Comparison of ENCODE assay signal across 16 cellular contexts in the genomic region with DNA sequence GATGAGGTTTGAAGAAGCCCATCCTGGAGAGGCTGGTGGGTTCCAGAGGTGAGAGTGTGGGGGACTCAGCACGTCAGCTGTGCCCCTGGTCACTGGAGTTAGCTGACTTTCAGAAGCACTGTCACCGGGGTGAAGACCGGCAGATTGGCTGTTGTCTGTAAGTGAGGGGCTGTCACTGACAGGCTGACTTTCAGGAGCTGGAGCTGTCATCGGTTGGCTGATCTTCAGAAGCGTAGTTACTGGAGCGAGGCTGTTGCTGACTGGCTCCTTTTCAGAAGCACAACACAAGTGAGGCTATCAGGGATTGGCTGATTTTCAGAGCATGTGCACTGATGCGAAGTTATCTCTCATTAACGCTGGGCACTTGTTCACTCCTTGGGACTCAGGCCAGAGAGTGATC.
"Had no signal": no experiment of that assay in that cellular context is flagged by ENCODE, and none has a peak within 500 bp of the region (broad histone marks: within the 10 kb centered on the region; RNA-seq: fewer than 3 reads in every experiment).

No MANE protein-coding gene starts in this region.

- H3K4me1 ChIP-seq: colonic mucosa, stomach had no signal

- H2AFZ ChIP-seq: hepatocyte had no signal

- H3K9me3 ChIP-seq: colonic mucosa, stomach had no signal

- H3K4me2 ChIP-seq: hepatocyte had no signal

- ATAC-seq: left colon; natural killer cell treated with Interleukin-12 subunit alpha and Interleukin-12 subunit beta and Interleukin-15 and Interleukin-18, amount 100 ng/mL, for 72 hours; sciatic nerve had no signal

- DNase-seq: colonic mucosa; effector CD8-positive, alpha-beta T cell; foreskin melanocyte; head of caudate nucleus; left colon; midbrain; stimulated activated CD4-positive, alpha-beta T cell treated with anti-CD3 and anti-CD28 coated beads, Interleukin-2, amount 100 ng/mL, for 24 hours; stimulated activated CD4-positive, alpha-beta T cell treated with anti-CD3 and anti-CD28 coated beads, Interleukin-4, amount 100 ng/mL, for 4 hours; stimulated activated naive CD4-positive, alpha-beta T cell; stomach; substantia nigra; trophoblast cell had no signal

- H3K27ac Mint-ChIP-seq: natural killer cell treated with Interleukin-12 subunit alpha and Interleukin-12 subunit beta and Interleukin-15 and Interleukin-18, amount 100 ng/mL, for 72 hours had no signal

- H3K4me3 Mint-ChIP-seq: natural killer cell treated with Interleukin-12 subunit alpha and Interleukin-12 subunit beta and Interleukin-15 and Interleukin-18, amount 100 ng/mL, for 72 hours had no signal

- H3K27me3 ChIP-seq: colonic mucosa, hepatocyte, stomach had no signal

- H3K79me2 ChIP-seq: hepatocyte had no signal

- H3K27ac ChIP-seq: colonic mucosa, skin epidermis, stomach had no signal

- H3K36me3 Mint-ChIP-seq: natural killer cell treated with Interleukin-12 subunit alpha and Interleukin-12 subunit beta and Interleukin-15 and Interleukin-18, amount 100 ng/mL, for 72 hours had no signal

- H3K4me3 ChIP-seq: colonic mucosa, hepatocyte, skin epidermis, stomach had no signal

- H3K36me3 ChIP-seq: colonic mucosa, stomach had no signal
